Comparison of ENCODE assay signal across 13 cellular contexts in genomic region chr12:27907766-27908165, GRCh38.
"Had no signal": no experiment of that assay in that cellular context is flagged by ENCODE, and none has a peak within 500 bp of the region (broad histone marks: within the 10 kb centered on the region; RNA-seq: fewer than 3 reads in every experiment).

No MANE protein-coding gene starts in this region.

- H3K4me1 ChIP-seq: breast epithelium, gastrocnemius medialis, neural progenitor cell, pancreas, stomach, vagina had no signal

- DNase-seq: activated effector memory CD4-positive, alpha-beta T cell treated with anti-CD3 and anti-CD28 coated beads, Interleukin-2, amount 50 U/mL, for 16 hours; activated T-cell treated with anti-CD3 and anti-CD28 coated beads, Interleukin-2, amount 50 U/mL, for 1 hour; gastrocnemius medialis; pancreas; stimulated activated CD4-positive, alpha-beta T cell treated with anti-CD3 and anti-CD28 coated beads, Interleukin-4, amount 100 ng/mL, for 4 hours; stomach; T-helper 2 cell had no signal

- ATAC-seq: activated CD4-positive, CD25-positive, alpha-beta regulatory T cell treated with anti-CD3 and anti-CD28 coated beads, Interleukin-2, amount 50 U/mL, for 24 hours; activated naive CD4-positive, alpha-beta T cell treated with anti-CD3 and anti-CD28 coated beads, Interleukin-2, amount 50 U/mL, for 72 hours; gastrocnemius medialis; pancreas had no signal

- H3K4me3 ChIP-seq: breast epithelium, gastrocnemius medialis, neural progenitor cell, pancreas, stomach, thoracic aorta, vagina had no signal

- H3K27ac ChIP-seq: breast epithelium, gastrocnemius medialis, neural progenitor cell, pancreas, stomach, thoracic aorta, vagina had no signal

- H3K9me3 ChIP-seq: breast epithelium, gastrocnemius medialis, pancreas, stomach, thoracic aorta, vagina had no signal

- H3K36me3 ChIP-seq: breast epithelium, gastrocnemius medialis, neural progenitor cell, pancreas, stomach, thoracic aorta, vagina had no signal

- H3K9ac ChIP-seq: neural progenitor cell had no signal

- H3K27me3 ChIP-seq: breast epithelium, gastrocnemius medialis, neural progenitor cell, pancreas, stomach, vagina had no signal
